8 cellular contexts compared by ENCODE assay signal in genomic region chr9:41359116-41359515, GRCh38.
DNase-seq lines count a peak whose midpoint lies in the region; ATAC-seq and TF ChIP-seq lines count a peak whose summit lies in the region.
"Not testable (repeated sequence)": the region's sequence is repeated elsewhere in the genome, so short reads cannot be mapped to it uniquely, and the experiment has no call there.

No MANE protein-coding gene starts in this region.

- H3K36me3 Mint-ChIP-seq in T-helper 17 cell (ENCODE audit: low read depth): not testable (repeated sequence)

- H3K4me3 ChIP-seq in ACC112 (ENCODE audit: low read depth, low read length) (peak overlapping the region; percentile 90), adipocyte (ENCODE audit: low read length) (peak overlapping the region; percentile 85), fibroblast of mammary gland (ENCODE audit: control insufficient read depth, low read depth, low read length) (peak overlapping the region; percentile 62), lower leg skin (ENCODE audit: low read depth, poor library complexity, severe bottlenecking) (peak overlapping the region; percentile 59), retinal pigment epithelial cell (ENCODE audit: low read length) (peak overlapping the region; percentile 70)

- not testable (repeated sequence) for H3K4me1 Mint-ChIP-seq in T-helper 17 cell

- not testable (repeated sequence) for TF ChIP-seq CTCF in fibroblast of mammary gland (conservative IDR thresholded peaks at IDR 0.05; ENCODE audit: control insufficient read depth, insufficient read depth, low read depth, low read length); lower leg skin (IDR thresholded peaks at IDR 0.05); retinal pigment epithelial cell (conservative IDR thresholded peaks at IDR 0.05; ENCODE audit: low read depth, low read length)

- H3K9ac ChIP-seq in adipocyte (ENCODE audit: low read length): peak overlapping the region; percentile 83

- H3K27ac Mint-ChIP-seq in T-helper 17 cell: peak overlapping the region; percentile 89

- not testable (repeated sequence) for H3K27me3 ChIP-seq in ACC112 (ENCODE audit: insufficient read depth, low read length); adipocyte (replicated peaks; ENCODE audit: control insufficient read depth, insufficient read depth, low read length)

- intact Hi-C loops in lower leg skin (cut with DNase I; ENCODE audit: low total_unique reads): not testable (repeated sequence)

- not testable (repeated sequence) for TF ChIP-seq POLR2A in lower leg skin (IDR thresholded peaks at IDR 0.05)

- H3K4me1 ChIP-seq in ACC112 (ENCODE audit: control insufficient read depth, insufficient read depth, low read length, unreplicated experiment); adipocyte (ENCODE audit: control insufficient read depth, insufficient read depth, low read length): not testable (repeated sequence)

- DNase-seq in MV-4-11 (lab: John Stamatoyannopoulos, UW): peak; percentile 11
- peak in 1 of 3 donors; percentile 12 for DNase-seq in T-helper 17 cell
- DNase-seq in adipocyte (ENCODE audit: low read depth): peak; percentile 50
- peak; percentile 7 for DNase-seq in fibroblast of mammary gland (ENCODE audit: low read depth)
- peak in 1 of 2 donors; percentile 86 for DNase-seq in lower leg skin (ENCODE audit: low spot score in 2 of 2)
- not testable (repeated sequence) for DNase-seq in retinal pigment epithelial cell (ENCODE audit: low read depth)

- peak overlapping the region; percentile 97 for H3K4me3 Mint-ChIP-seq in T-helper 17 cell

- ATAC-seq in GM18907 (IDR thresholded peaks at IDR 0.05; ENCODE audit: unreplicated experiment): peak; percentile 66
- ATAC-seq in T-helper 17 cell: peak; percentile 50

- peak overlapping the region; percentile 50 for H2AFZ ChIP-seq in ACC112 (ENCODE audit: low read length, unreplicated experiment)

- H3K36me3 ChIP-seq in ACC112 (ENCODE audit: insufficient read depth, low read length); adipocyte (ENCODE audit: control insufficient read depth, insufficient read depth, low read length, severe bottlenecking): not testable (repeated sequence)

- not testable (repeated sequence) for H3K27me3 Mint-ChIP-seq in T-helper 17 cell

- H3K79me2 ChIP-seq in ACC112 (ENCODE audit: control insufficient read depth, insufficient read depth, low read length, unreplicated experiment): not testable (repeated sequence)

- not testable (repeated sequence) for H3K9me3 ChIP-seq in T-helper 17 cell (ENCODE audit: control insufficient read depth, low read length, poor library complexity, severe bottlenecking); adipocyte (ENCODE audit: control insufficient read depth, low read length)

- WGBS in lower leg skin, 2 donors: 0% methylated on average over 3 to 6 of the region's 27 CpGs

- not testable (repeated sequence) for H3K27ac ChIP-seq in ACC112 (ENCODE audit: low read depth, low read length)
